ENCODE assay signal across 1 cellular context in the genomic region with DNA sequence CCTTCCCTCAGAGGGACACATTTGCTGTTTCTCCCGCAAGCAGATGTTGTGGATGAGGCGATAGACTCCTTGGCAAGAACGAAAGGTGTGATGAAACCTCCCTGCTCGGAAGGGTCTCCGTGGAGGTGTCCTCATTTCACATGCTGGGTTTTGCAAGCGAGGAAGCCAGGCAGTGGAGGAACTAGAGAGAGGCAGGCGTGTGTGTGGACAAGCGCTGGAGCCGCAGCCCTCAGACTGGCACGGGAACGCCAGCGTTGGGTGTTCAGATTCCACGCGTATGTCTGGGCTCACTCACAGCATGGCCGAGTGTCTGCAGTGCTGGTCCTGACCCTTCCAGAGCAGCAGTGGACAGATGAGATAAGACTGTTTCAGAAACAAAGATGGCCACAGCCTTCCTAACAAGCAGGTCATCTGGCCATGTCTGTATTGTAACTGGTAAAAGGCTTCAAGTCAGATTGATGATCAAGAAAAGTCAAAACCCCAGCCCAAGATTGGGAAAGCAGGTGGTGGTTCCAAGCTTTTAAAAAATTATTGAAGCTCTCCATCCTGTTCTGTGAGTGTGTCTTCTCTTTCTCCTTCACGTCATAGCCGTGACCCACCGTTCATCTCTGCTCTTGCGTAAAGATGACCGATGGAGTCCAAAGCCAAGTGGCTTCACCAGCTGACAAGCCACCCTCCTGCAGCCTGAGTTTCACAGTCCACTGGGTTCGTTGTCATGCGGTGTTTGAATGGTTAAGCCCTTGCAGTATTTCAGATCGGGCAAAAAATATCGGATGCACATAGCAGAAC.
TF ChIP-seq lines count a peak whose summit lies in the region.

No MANE protein-coding gene starts in this region.

TF ChIP-seq in SK-N-SH treated with all-trans-retinoic acid at 6 μM for 48 hours, 23 proteins besides CTCF, POLR2A, EP300 and RAD21 (continued from another document):
- TF ChIP-seq, protein P1, sequence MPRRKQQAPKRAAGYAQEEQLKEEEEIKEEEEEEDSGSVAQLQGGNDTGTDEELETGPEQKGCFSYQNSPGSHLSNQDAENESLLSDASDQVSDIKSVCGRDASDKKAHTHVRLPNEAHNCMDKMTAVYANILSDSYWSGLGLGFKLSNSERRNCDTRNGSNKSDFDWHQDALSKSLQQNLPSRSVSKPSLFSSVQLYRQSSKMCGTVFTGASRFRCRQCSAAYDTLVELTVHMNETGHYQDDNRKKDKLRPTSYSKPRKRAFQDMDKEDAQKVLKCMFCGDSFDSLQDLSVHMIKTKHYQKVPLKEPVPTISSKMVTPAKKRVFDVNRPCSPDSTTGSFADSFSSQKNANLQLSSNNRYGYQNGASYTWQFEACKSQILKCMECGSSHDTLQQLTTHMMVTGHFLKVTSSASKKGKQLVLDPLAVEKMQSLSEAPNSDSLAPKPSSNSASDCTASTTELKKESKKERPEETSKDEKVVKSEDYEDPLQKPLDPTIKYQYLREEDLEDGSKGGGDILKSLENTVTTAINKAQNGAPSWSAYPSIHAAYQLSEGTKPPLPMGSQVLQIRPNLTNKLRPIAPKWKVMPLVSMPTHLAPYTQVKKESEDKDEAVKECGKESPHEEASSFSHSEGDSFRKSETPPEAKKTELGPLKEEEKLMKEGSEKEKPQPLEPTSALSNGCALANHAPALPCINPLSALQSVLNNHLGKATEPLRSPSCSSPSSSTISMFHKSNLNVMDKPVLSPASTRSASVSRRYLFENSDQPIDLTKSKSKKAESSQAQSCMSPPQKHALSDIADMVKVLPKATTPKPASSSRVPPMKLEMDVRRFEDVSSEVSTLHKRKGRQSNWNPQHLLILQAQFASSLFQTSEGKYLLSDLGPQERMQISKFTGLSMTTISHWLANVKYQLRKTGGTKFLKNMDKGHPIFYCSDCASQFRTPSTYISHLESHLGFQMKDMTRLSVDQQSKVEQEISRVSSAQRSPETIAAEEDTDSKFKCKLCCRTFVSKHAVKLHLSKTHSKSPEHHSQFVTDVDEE (CRISPR knock-in tag; IDR thresholded peaks at IDR 0.05) = no peak
- no peak for TF ChIP-seq TOX (CRISPR knock-in tag; IDR thresholded peaks at IDR 0.05; ENCODE audit: borderline replicate concordance)
- no peak for TF ChIP-seq GLIS3 (CRISPR knock-in tag; IDR thresholded peaks at IDR 0.05)
- TF ChIP-seq ZNF8 (CRISPR knock-in tag; IDR thresholded peaks at IDR 0.05) = no peak
- no peak for TF ChIP-seq ARNTL (CRISPR knock-in tag; IDR thresholded peaks at IDR 0.05; ENCODE audit: borderline replicate concordance, low read depth)
- TF ChIP-seq ZFP30 (CRISPR knock-in tag; IDR thresholded peaks at IDR 0.05) = no peak
- TF ChIP-seq CSDC2 (CRISPR knock-in tag; IDR thresholded peaks at IDR 0.05) = no peak
- TF ChIP-seq, protein P2, sequence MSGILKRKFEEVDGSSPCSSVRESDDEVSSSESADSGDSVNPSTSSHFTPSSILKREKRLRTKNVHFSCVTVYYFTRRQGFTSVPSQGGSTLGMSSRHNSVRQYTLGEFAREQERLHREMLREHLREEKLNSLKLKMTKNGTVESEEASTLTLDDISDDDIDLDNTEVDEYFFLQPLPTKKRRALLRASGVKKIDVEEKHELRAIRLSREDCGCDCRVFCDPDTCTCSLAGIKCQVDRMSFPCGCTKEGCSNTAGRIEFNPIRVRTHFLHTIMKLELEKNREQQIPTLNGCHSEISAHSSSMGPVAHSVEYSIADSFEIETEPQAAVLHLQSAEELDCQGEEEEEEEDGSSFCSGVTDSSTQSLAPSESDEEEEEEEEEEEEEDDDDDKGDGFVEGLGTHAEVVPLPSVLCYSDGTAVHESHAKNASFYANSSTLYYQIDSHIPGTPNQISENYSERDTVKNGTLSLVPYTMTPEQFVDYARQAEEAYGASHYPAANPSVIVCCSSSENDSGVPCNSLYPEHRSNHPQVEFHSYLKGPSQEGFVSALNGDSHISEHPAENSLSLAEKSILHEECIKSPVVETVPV (CRISPR knock-in tag; IDR thresholded peaks at IDR 0.05) = no peak
- TF ChIP-seq, protein P3, sequence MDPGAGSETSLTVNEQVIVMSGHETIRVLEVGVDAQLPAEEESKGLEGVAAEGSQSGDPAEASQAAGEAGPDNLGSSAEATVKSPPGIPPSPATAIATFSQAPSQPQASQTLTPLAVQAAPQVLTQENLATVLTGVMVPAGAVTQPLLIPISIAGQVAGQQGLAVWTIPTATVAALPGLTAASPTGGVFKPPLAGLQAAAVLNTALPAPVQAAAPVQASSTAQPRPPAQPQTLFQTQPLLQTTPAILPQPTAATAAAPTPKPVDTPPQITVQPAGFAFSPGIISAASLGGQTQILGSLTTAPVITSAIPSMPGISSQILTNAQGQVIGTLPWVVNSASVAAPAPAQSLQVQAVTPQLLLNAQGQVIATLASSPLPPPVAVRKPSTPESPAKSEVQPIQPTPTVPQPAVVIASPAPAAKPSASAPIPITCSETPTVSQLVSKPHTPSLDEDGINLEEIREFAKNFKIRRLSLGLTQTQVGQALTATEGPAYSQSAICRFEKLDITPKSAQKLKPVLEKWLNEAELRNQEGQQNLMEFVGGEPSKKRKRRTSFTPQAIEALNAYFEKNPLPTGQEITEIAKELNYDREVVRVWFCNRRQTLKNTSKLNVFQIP (CRISPR knock-in tag; IDR thresholded peaks at IDR 0.05; ENCODE audit: borderline replicate concordance, low read depth) = no peak
- TF ChIP-seq CREB5 (CRISPR knock-in tag; IDR thresholded peaks at IDR 0.05; ENCODE audit: low read depth) = no peak
- TF ChIP-seq BACH2 (CRISPR knock-in tag; IDR thresholded peaks at IDR 0.05; ENCODE audit: borderline replicate concordance) = no peak
- TF ChIP-seq SNAI2 (CRISPR knock-in tag; IDR thresholded peaks at IDR 0.05) = no peak
